Comparison of ENCODE assay signal across 11 cellular contexts in the genomic region with DNA sequence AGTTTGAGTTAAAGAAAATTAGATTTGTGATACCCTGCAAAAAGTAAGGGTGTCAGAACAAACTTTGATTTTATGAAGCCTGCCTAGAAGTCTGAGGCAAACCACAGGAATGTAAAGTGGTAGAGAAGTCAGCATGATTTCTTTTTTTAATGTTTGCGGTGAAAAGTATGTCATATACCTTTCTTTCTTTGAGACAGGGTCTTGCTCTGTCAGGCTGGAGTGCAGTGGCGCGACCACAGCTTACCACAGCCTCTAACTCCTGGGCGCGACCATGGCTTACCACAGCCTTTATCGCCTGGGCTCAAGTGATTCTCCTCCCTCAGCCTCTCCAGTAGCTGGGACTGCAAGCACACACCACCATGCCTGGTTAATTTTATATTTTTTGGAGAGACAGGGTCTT. TPM values are rescaled to one million over a fixed set of nuclear protein-coding genes. Genes with fewer than 3 reads are reported as not detected.
DNase-seq lines count a peak whose midpoint lies in the region; ATAC-seq and TF ChIP-seq lines count a peak whose summit lies in the region.
"Had no signal": no experiment of that assay in that cellular context is flagged by ENCODE, and none has a peak within 500 bp of the region (broad histone marks: within the 10 kb centered on the region; RNA-seq: fewer than 3 reads in every experiment).

No MANE protein-coding gene starts in this region.

- no peak overlapping the region for H2AFZ ChIP-seq in Loucy (ENCODE audit: low read length)
- H2AFZ ChIP-seq: neural progenitor cell had no signal

- peaks cover 34% of the 10 kb centered on the region for H3K4me1 Mint-ChIP-seq in activated CD4-positive, alpha-beta T cell treated with anti-CD3 and anti-CD28 coated beads, Interleukin-2, amount 10 ng/mL, durations not matched to agents 24 days and 14 days
- H3K4me1 Mint-ChIP-seq in progenitor cell of endocrine pancreas (ENCODE audit: low read depth) = peaks cover 19% of the 10 kb centered on the region

- H3K4me2 ChIP-seq in Loucy (ENCODE audit: low read depth, low read length, poor library complexity, severe bottlenecking) = peak overlapping the region; percentile 77
- H3K4me2 ChIP-seq: neural progenitor cell had no signal

- intact Hi-C loops in activated CD4-positive, alpha-beta T cell treated with anti-CD3 and anti-CD28 coated beads, Interleukin-2, amount 10 ng/mL, durations not matched to agents 24 days and 14 days (cut with micrococcal nuclease) = loop anchor here (10.0 kb wide), 2 partner anchors 548 to 778 kb away; partner anchors contain the start of gene EXT2
- intact Hi-C loops in left cardiac atrium (cut with DNase I) = no loop called here

- no peak overlapping the region for H3K4me3 Mint-ChIP-seq in activated CD4-positive, alpha-beta T cell treated with anti-CD3 and anti-CD28 coated beads, Interleukin-2, amount 10 ng/mL, durations not matched to agents 24 days and 14 days
- no peak overlapping the region for H3K4me3 Mint-ChIP-seq in progenitor cell of endocrine pancreas (ENCODE audit: low read depth)
- H3K4me3 Mint-ChIP-seq: neural progenitor cell had no signal

- H3K36me3 Mint-ChIP-seq in activated CD4-positive, alpha-beta T cell treated with anti-CD3 and anti-CD28 coated beads, Interleukin-2, amount 10 ng/mL, durations not matched to agents 24 days and 14 days (ENCODE audit: low read depth) = peaks cover 22% of the 10 kb centered on the region
- peaks cover 5% of the 10 kb centered on the region for H3K36me3 Mint-ChIP-seq in progenitor cell of endocrine pancreas (ENCODE audit: insufficient read depth)

- H3F3A ChIP-seq in Loucy (ENCODE audit: low read depth) = peaks cover 2% of the 10 kb centered on the region; the same call in 1 of the 2 replicates

- peaks cover 33% of the 10 kb centered on the region for H3K4me1 ChIP-seq in Loucy (ENCODE audit: insufficient read depth, low read length, poor library complexity, severe bottlenecking)
- peaks cover 29% of the 10 kb centered on the region for H3K4me1 ChIP-seq in adipocyte (ENCODE audit: control insufficient read depth, insufficient read depth, low read length)

- peaks cover 78% of the 10 kb centered on the region for H4K20me1 ChIP-seq in Loucy (ENCODE audit: insufficient read depth, low read length, poor library complexity, severe bottlenecking)

- H3K27me3 ChIP-seq in Loucy (ENCODE audit: insufficient read depth, low read length, poor library complexity, severe bottlenecking) (no peaks in the 10 kb centered on the region), adipocyte (replicated peaks; ENCODE audit: control insufficient read depth, insufficient read depth, low read length) (no peaks in the 10 kb centered on the region)
- H3K27me3 ChIP-seq: neural progenitor cell had no signal

- H3K9me2 ChIP-seq in Loucy (replicated peaks; ENCODE audit: low read depth, low read length) = no peaks in the 10 kb centered on the region

- H3K36me3 ChIP-seq in Loucy (ENCODE audit: insufficient read depth, low read length) = peaks cover 25% of the 10 kb centered on the region
- peaks cover 27% of the 10 kb centered on the region for H3K36me3 ChIP-seq in adipocyte (ENCODE audit: control insufficient read depth, insufficient read depth, low read length, severe bottlenecking)

- ATAC-seq in left cardiac atrium = no peak

- H3K9me3 Mint-ChIP-seq in activated CD4-positive, alpha-beta T cell treated with anti-CD3 and anti-CD28 coated beads, Interleukin-2, amount 10 ng/mL, durations not matched to agents 24 days and 14 days = no peaks in the 10 kb centered on the region
- H3K9me3 Mint-ChIP-seq in progenitor cell of endocrine pancreas (ENCODE audit: low read depth) = no peaks in the 10 kb centered on the region
- H3K9me3 Mint-ChIP-seq: neural progenitor cell had no signal

- no peak overlapping the region for H3K9ac ChIP-seq in Loucy (ENCODE audit: low read depth, low read length, poor library complexity, severe bottlenecking)
- no peak overlapping the region for H3K9ac ChIP-seq in adipocyte (ENCODE audit: low read length)
- H3K9ac ChIP-seq: neural progenitor cell had no signal

- TF ChIP-seq CTCF in Loucy (conservative IDR thresholded peaks at IDR 0.05; ENCODE audit: low read length) (no peak), progenitor cell of endocrine pancreas (IDR thresholded peaks at IDR 0.05; ENCODE audit: unreplicated experiment) (no peak)

- peak; percentile 65 for DNase-seq in activated CD4-positive, alpha-beta T cell treated with anti-CD3 and anti-CD28 coated beads, Interleukin-2, amount 10 ng/mL, durations not matched to agents 24 days and 14 days
- no peak for DNase-seq in activated CD4-positive, alpha-beta T cell treated with anti-CD3 and anti-CD28 coated beads for 4 hours
- DNase-seq in adipocyte (ENCODE audit: low read depth) = peak; percentile 32
- DNase-seq in progenitor cell of endocrine pancreas (ENCODE audit: low spot score, unreplicated experiment) = no peak
- no peak for DNase-seq in UCSD-AML1 (lab: John Stamatoyannopoulos, UW; ENCODE audit: unreplicated experiment)
- DNase-seq in left cardiac atrium = no peak
- no peak for DNase-seq in activated effector memory CD4-positive, alpha-beta T cell treated with anti-CD3 and anti-CD28 coated beads, Interleukin-2, amount 50 U/mL, for 16 hours
- DNase-seq: NCI-H1048; stimulated activated CD4-positive, alpha-beta T cell treated with anti-CD3 and anti-CD28 coated beads, Interleukin-4, amount 100 ng/mL, for 1 hour had no signal

- H3K27ac Mint-ChIP-seq in activated CD4-positive, alpha-beta T cell treated with anti-CD3 and anti-CD28 coated beads, Interleukin-2, amount 10 ng/mL, durations not matched to agents 24 days and 14 days = no peak overlapping the region
- peak overlapping the region; percentile 20 for H3K27ac Mint-ChIP-seq in progenitor cell of endocrine pancreas
- H3K27ac Mint-ChIP-seq: neural progenitor cell had no signal

- H3K79me2 ChIP-seq in Loucy (ENCODE audit: insufficient read depth, low read length) = peaks cover 69% of the 10 kb centered on the region

- no peaks in the 10 kb centered on the region for H3K27me3 Mint-ChIP-seq in activated CD4-positive, alpha-beta T cell treated with anti-CD3 and anti-CD28 coated beads, Interleukin-2, amount 10 ng/mL, durations not matched to agents 24 days and 14 days
- H3K27me3 Mint-ChIP-seq in progenitor cell of endocrine pancreas = no peaks in the 10 kb centered on the region

- H3K9me3 ChIP-seq in Loucy (ENCODE audit: insufficient read depth, low read depth, low read length) (no peaks in the 10 kb centered on the region), adipocyte (ENCODE audit: control insufficient read depth, low read length) (no peaks in the 10 kb centered on the region)

- H3K4me3 ChIP-seq in Loucy (ENCODE audit: low read length, poor library complexity, severe bottlenecking) = peak overlapping the region; percentile 36
- H3K4me3 ChIP-seq in adipocyte (ENCODE audit: low read length) = no peak overlapping the region
- H3K4me3 ChIP-seq: neural progenitor cell had no signal

RNA-seq across cellular contexts. Expression of gene API5, which starts 4.7 kb away (rescaled TPM):
- total RNA-seq in activated CD4-positive, alpha-beta T cell treated with anti-CD3 and anti-CD28 coated beads, Interleukin-2, amount 10 ng/mL, durations not matched to agents 24 days and 14 days = 171 and 182 TPM in 2 replicates
- 98.6 and 103 TPM in 2 replicates for total RNA-seq in progenitor cell of endocrine pancreas
- total RNA-seq in left cardiac atrium = 10 to 100 TPM; 41.2 to 52.8 TPM

RNA-seq across cellular contexts. Expression of gene TTC17, which starts 42.3 kb away (rescaled TPM):
- total RNA-seq in activated CD4-positive, alpha-beta T cell treated with anti-CD3 and anti-CD28 coated beads, Interleukin-2, amount 10 ng/mL, durations not matched to agents 24 days and 14 days = 64.9 and 75.1 TPM in 2 replicates
- 108 and 110 TPM in 2 replicates for total RNA-seq in progenitor cell of endocrine pancreas
- total RNA-seq in left cardiac atrium = 10 to 100 TPM; 34.1 to 40.2 TPM

Comparison
In these comparisons a context has a peak if more than half of its experiments do, and no peak if none do; other contexts are left out.
1. DNase-seq: peak in activated CD4-positive, alpha-beta T cell treated with anti-CD3 and anti-CD28 coated beads, Interleukin-2, amount 10 ng/mL, durations not matched to agents 24 days and 14 days (single experiment) and adipocyte (single experiment); none in activated CD4-positive, alpha-beta T cell treated with anti-CD3 and anti-CD28 coated beads for 4 hours (0 of 2), progenitor cell of endocrine pancreas (single experiment), UCSD-AML1 (single experiment), left cardiac atrium (single experiment) and activated effector memory CD4-positive, alpha-beta T cell treated with anti-CD3 and anti-CD28 coated beads, Interleukin-2, amount 50 U/mL, for 16 hours (single experiment).